Comparison of ENCODE assay signal across 11 cellular contexts in the genomic region with DNA sequence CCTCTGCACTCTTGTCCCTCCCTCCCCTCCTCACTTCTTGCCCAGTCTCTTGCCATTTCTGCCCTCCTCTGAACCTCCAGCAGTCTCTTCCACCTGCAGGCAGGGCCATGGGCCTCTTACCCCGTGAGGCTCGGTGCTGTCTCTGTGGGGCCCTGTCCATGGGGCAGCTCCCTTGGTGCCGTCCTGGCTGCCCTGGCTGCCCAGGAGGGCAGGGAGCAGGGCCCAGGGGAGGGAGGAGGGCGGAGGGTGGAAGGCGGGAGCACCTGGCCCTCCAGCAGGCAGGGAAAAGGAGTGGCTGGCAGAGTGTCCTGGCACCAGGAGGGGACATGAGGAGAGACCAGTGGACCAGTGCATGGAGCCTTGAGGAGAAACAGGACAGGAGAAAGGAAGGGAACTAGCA. TPM values are rescaled to one million over a fixed set of nuclear protein-coding genes. Genes with fewer than 3 reads are reported as not detected.
A peak's percentile ranks its signal among the peaks of the same experiment; 100 is the strongest.
DNase-seq lines count a peak whose midpoint lies in the region; ATAC-seq and TF ChIP-seq lines count a peak whose summit lies in the region.
"Had no signal": no experiment of that assay in that cellular context is flagged by ENCODE, and none has a peak within 500 bp of the region (broad histone marks: within the 10 kb centered on the region; RNA-seq: fewer than 3 reads in every experiment).

A gene (minus strand): TSS at position 198 of the 400 bp plus-strand sequence. CDS start 38 bp downstream, at position 160.

- H3K4me3 ChIP-seq in transverse colon (peak within 1 kb of the TSS; percentile 18 to 51 (median 40)), foreskin fibroblast (ENCODE audit: low read depth in 1 of 2, low read length in 2 of 2) (no peak within 1 kb of the TSS)

- peak within 1 kb of the TSS; percentile 75 to 86 (median 82) for H3K27ac ChIP-seq in transverse colon

- no peak for ATAC-seq in activated T-cell treated with anti-CD3 and anti-CD28 coated beads, Interleukin-2, amount 50 U/mL, for 72 hours (replicated peaks in 1 of 2)
- peak; percentile 71 for ATAC-seq in left lobe of liver

- intact Hi-C loops in activated T-helper 1 cell treated with anti-CD3 and anti-CD28 coated beads, Interleukin-12 subunit alpha, Interleukin-12 subunit beta, Interleukin-2, Interleukin-4 antibody, amounts not matched to agents 30 ng/mL and 10 ng/mL and 1 ng/mL, durations not matched to agents 14 hours and 24 hours and 36 hours (cut with micrococcal nuclease) = loop anchor here (1.0 kb wide), 1 partner anchor 215 kb away; no protein-coding TSS in a partner anchor
- intact Hi-C loops in transverse colon (cut with DNase I; ENCODE audit: low total_unique reads) = no loop called here

- H3K27me3 Mint-ChIP-seq in activated T-cell treated with anti-CD3 and anti-CD28 coated beads, Interleukin-2, amount 50 U/mL, for 72 hours (ENCODE audit: low read depth) = no peaks in the 10 kb centered on the region
- H3K27me3 Mint-ChIP-seq in activated T-helper 1 cell treated with anti-CD3 and anti-CD28 coated beads, Interleukin-12 subunit alpha, Interleukin-12 subunit beta, Interleukin-2, Interleukin-4 antibody, amounts not matched to agents 30 ng/mL and 10 ng/mL and 1 ng/mL, durations not matched to agents 14 hours and 24 hours and 36 hours (ENCODE audit: insufficient read depth) = no peaks in the 10 kb centered on the region

- no peaks in the 10 kb centered on the region for H3K9me3 ChIP-seq in transverse colon

- peaks cover 11 to 49% (median 22%) of the 10 kb centered on the region in 4 donors for H3K4me1 ChIP-seq in transverse colon

- 45% methylated on average over 5 of the region's 5 CpGs; no CpG with 5 or more reads in 1 of the 2 donors for WGBS in transverse colon (ENCODE audit: low coverage in 1 of 2), 2 donors

- in situ Hi-C loops in transverse colon (cut with MboI; ENCODE audit: low pct_ligation_motif_present in 1 of 4, low pct_unique_long_range_greater_than_20kb in 1 of 4, low sequenced_read_pairs in 3 of 4) = no loop called here

- H3K27me3 ChIP-seq in transverse colon = no peaks in the 10 kb centered on the region

- no peaks in the 10 kb centered on the region for H3K36me3 Mint-ChIP-seq in activated T-cell treated with anti-CD3 and anti-CD28 coated beads, Interleukin-2, amount 50 U/mL, for 72 hours (ENCODE audit: insufficient read depth in 2 of 2)
- H3K36me3 Mint-ChIP-seq in activated T-helper 1 cell treated with anti-CD3 and anti-CD28 coated beads, Interleukin-12 subunit alpha, Interleukin-12 subunit beta, Interleukin-2, Interleukin-4 antibody, amounts not matched to agents 30 ng/mL and 10 ng/mL and 1 ng/mL, durations not matched to agents 14 hours and 24 hours and 36 hours (ENCODE audit: low read depth) = no peaks in the 10 kb centered on the region

- peak; percentile 88 for TF ChIP-seq POLR2A in transverse colon (IDR thresholded peaks at IDR 0.05)

- TF ChIP-seq CTCF in transverse colon (IDR thresholded peaks at IDR 0.05) (no peak), GM10266 (IDR thresholded peaks at IDR 0.05; ENCODE audit: control insufficient read depth, insufficient read depth, low read depth, missing control alignments) (no peak), foreskin fibroblast (IDR thresholded peaks at IDR 0.05; ENCODE audit: low read depth, low read length) (no peak)

- peak within 1 kb of the TSS; percentile 71 to 82 for H3K4me3 Mint-ChIP-seq in activated T-cell treated with anti-CD3 and anti-CD28 coated beads, Interleukin-2, amount 50 U/mL, for 72 hours
- peak within 1 kb of the TSS; percentile 24 for H3K4me3 Mint-ChIP-seq in activated T-helper 1 cell treated with anti-CD3 and anti-CD28 coated beads, Interleukin-12 subunit alpha, Interleukin-12 subunit beta, Interleukin-2, Interleukin-4 antibody, amounts not matched to agents 30 ng/mL and 10 ng/mL and 1 ng/mL, durations not matched to agents 14 hours and 24 hours and 36 hours

- no peaks in the 10 kb centered on the region for H3K9me3 Mint-ChIP-seq in activated T-cell treated with anti-CD3 and anti-CD28 coated beads, Interleukin-2, amount 50 U/mL, for 72 hours
- H3K9me3 Mint-ChIP-seq in activated T-helper 1 cell treated with anti-CD3 and anti-CD28 coated beads, Interleukin-12 subunit alpha, Interleukin-12 subunit beta, Interleukin-2, Interleukin-4 antibody, amounts not matched to agents 30 ng/mL and 10 ng/mL and 1 ng/mL, durations not matched to agents 14 hours and 24 hours and 36 hours = no peaks in the 10 kb centered on the region

- H3K36me3 ChIP-seq in transverse colon = no peaks in the 10 kb centered on the region

- TF ChIP-seq EP300 in transverse colon (IDR thresholded peaks at IDR 0.05; ENCODE audit: low read depth) = no peak

- no peak for DNase-seq in activated T-cell treated with anti-CD3 and anti-CD28 coated beads, Interleukin-2, amount 50 U/mL, for 72 hours
- no peak for DNase-seq in activated T-cell treated with anti-CD3 and anti-CD28 coated beads, Interleukin-2, amount 50 U/mL, for 1 hour
- DNase-seq in activated T-helper 1 cell treated with anti-CD3 and anti-CD28 coated beads, Interleukin-12 subunit alpha, Interleukin-12 subunit beta, Interleukin-2, Interleukin-4 antibody, amounts not matched to agents 30 ng/mL and 10 ng/mL and 1 ng/mL, durations not matched to agents 14 hours and 24 hours and 36 hours (ENCODE audit: low spot score) = no peak
- peak; percentile 95 for DNase-seq in left lobe of liver (ENCODE audit: low spot score)
- DNase-seq in transverse colon = peak; percentile 79
- DNase-seq in D341Med (ENCODE audit: low spot score) = no peak
- no peak for DNase-seq in GM10266 (ENCODE audit: extremely low spot score)
- no peak for DNase-seq in foreskin fibroblast
- DNase-seq: activated CD4-positive, CD25-positive, alpha-beta regulatory T cell; hippocampal formation; NCI-H526 treated with DMSO at 0.1 percent for 48 hours had no signal

- peak within 1 kb of the TSS; percentile 55 for H3K27ac Mint-ChIP-seq in activated T-cell treated with anti-CD3 and anti-CD28 coated beads, Interleukin-2, amount 50 U/mL, for 72 hours
- peak within 1 kb of the TSS; percentile 36 for H3K27ac Mint-ChIP-seq in activated T-helper 1 cell treated with anti-CD3 and anti-CD28 coated beads, Interleukin-12 subunit alpha, Interleukin-12 subunit beta, Interleukin-2, Interleukin-4 antibody, amounts not matched to agents 30 ng/mL and 10 ng/mL and 1 ng/mL, durations not matched to agents 14 hours and 24 hours and 36 hours

- peaks cover 85% of the 10 kb centered on the region for H3K4me1 Mint-ChIP-seq in activated T-cell treated with anti-CD3 and anti-CD28 coated beads, Interleukin-2, amount 50 U/mL, for 72 hours (ENCODE audit: low read depth)
- peaks cover 72% of the 10 kb centered on the region for H3K4me1 Mint-ChIP-seq in activated T-helper 1 cell treated with anti-CD3 and anti-CD28 coated beads, Interleukin-12 subunit alpha, Interleukin-12 subunit beta, Interleukin-2, Interleukin-4 antibody, amounts not matched to agents 30 ng/mL and 10 ng/mL and 1 ng/mL, durations not matched to agents 14 hours and 24 hours and 36 hours (ENCODE audit: low read depth)

RNA-seq across cellular contexts. Expression of the gene that starts here (rescaled TPM):
- 10 to 100 TPM in 1 of 2 donors, 1 to 10 TPM in 1; 1.8 to 10.3 TPM for total RNA-seq in activated T-cell treated with anti-CD3 and anti-CD28 coated beads, Interleukin-2, amount 50 U/mL, for 72 hours
- total RNA-seq in activated T-helper 1 cell treated with anti-CD3 and anti-CD28 coated beads, Interleukin-12 subunit alpha, Interleukin-12 subunit beta, Interleukin-2, Interleukin-4 antibody, amounts not matched to agents 30 ng/mL and 10 ng/mL and 1 ng/mL, durations not matched to agents 14 hours and 24 hours and 36 hours = 2.6 and 2.7 TPM in 2 replicates
- total RNA-seq in left lobe of liver = 32.1 TPM
- 10 to 100 TPM in 3 of 4 donors, 1 to 10 TPM in 1; 3.4 to 34.3 (median 32.0) TPM for total RNA-seq in transverse colon

Comparison
In these comparisons a context has a peak if more than half of its experiments do, and no peak if none do; other contexts are left out.
1. DNase-seq: peak in left lobe of liver (single experiment) and transverse colon (single experiment); none in activated T-cell treated with anti-CD3 and anti-CD28 coated beads, Interleukin-2, amount 50 U/mL, for 72 hours (0 of 2), activated T-cell treated with anti-CD3 and anti-CD28 coated beads, Interleukin-2, amount 50 U/mL, for 1 hour (single experiment), activated T-helper 1 cell treated with anti-CD3 and anti-CD28 coated beads, Interleukin-12 subunit alpha, Interleukin-12 subunit beta, Interleukin-2, Interleukin-4 antibody, amounts not matched to agents 30 ng/mL and 10 ng/mL and 1 ng/mL, durations not matched to agents 14 hours and 24 hours and 36 hours (single experiment), D341Med (single experiment), GM10266 (single experiment) and foreskin fibroblast (0 of 2).
2. H3K4me3 ChIP-seq: peak in transverse colon (4 of 4); none in foreskin fibroblast (0 of 2).